Comparison of ENCODE assay signal across 17 cellular contexts in the genomic region with DNA sequence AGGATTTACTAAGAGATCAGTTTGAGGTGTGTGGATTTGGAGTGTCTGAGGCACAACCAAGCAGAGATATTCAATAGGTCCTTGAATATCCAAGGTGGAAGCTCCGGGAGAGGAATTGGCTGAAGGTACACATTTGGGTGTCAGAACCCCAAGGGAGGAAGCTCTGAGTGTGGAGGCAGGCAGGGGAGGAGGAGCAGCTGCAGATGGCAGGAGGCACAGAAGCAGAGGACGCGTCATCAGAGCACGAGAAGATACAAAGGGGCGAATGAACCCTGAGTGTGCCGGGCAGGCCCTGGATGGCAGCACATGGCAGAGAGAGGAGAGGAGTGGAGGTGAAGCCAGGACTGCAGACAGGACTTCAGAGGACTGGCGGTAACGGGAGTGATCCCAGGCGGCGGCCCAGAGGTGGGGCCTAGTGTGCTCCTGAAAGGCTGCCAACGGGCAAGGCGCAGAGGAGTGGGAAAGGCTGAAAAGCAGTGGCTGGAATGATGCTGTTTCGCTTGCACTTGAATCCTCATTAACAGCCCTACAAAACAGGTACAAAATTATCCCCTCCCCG.
DNase-seq lines count a peak whose midpoint lies in the region; ATAC-seq and TF ChIP-seq lines count a peak whose summit lies in the region.
"Had no signal": no experiment of that assay in that cellular context is flagged by ENCODE, and none has a peak within 500 bp of the region (broad histone marks: within the 10 kb centered on the region; RNA-seq: fewer than 3 reads in every experiment).

No MANE protein-coding gene starts in this region.

- no peak overlapping the region for H3K27ac ChIP-seq in left ventricle myocardium inferior (replicated peaks)
- H3K27ac ChIP-seq in esophagus muscularis mucosa (replicated peaks in 1 of 4): peak overlapping the region; percentile 10 to 58 (median 41)
- no peak overlapping the region for H3K27ac ChIP-seq in thyroid gland
- H3K27ac ChIP-seq: heart right ventricle had no signal

- H3K9me3 ChIP-seq in left ventricle myocardium inferior (replicated peaks): no peaks in the 10 kb centered on the region
- H3K9me3 ChIP-seq in esophagus muscularis mucosa: no peaks in the 10 kb centered on the region
- H3K9me3 ChIP-seq in thyroid gland: no peaks in the 10 kb centered on the region
- H3K9me3 ChIP-seq: heart right ventricle, tibial nerve had no signal

- H3K27me3 ChIP-seq in left ventricle myocardium inferior (ENCODE audit: low read depth) (no peaks in the 10 kb centered on the region), esophagus muscularis mucosa (no peaks in the 10 kb centered on the region), thyroid gland (no peaks in the 10 kb centered on the region)
- H3K27me3 ChIP-seq: heart right ventricle, tibial nerve had no signal

- intact Hi-C loops in Right ventricle myocardium inferior (cut with DNase I) (no loop called here), left ventricle myocardium inferior (cut with micrococcal nuclease) (no loop called here), esophagus muscularis mucosa (cut with DNase I) (loop anchor here (10.0 kb wide), 1 partner anchor 127 kb away; no protein-coding TSS in a partner anchor), sciatic nerve (cut with DNase I) (no loop called here), thyroid gland (cut with DNase I) (no loop called here)

- TF ChIP-seq POLR2A in esophagus muscularis mucosa (IDR thresholded peaks at IDR 0.05; ENCODE audit: low read depth): no peak
- TF ChIP-seq POLR2A in thyroid gland (IDR thresholded peaks at IDR 0.05): no peak

- H3K4me3 ChIP-seq in left ventricle myocardium inferior (no peak overlapping the region), esophagus muscularis mucosa (no peak overlapping the region), thyroid gland (replicated peaks in 1 of 3) (no peak overlapping the region)
- H3K4me3 ChIP-seq: heart right ventricle, lung, tibial nerve had no signal

- no peak for TF ChIP-seq EP300 in esophagus muscularis mucosa (IDR thresholded peaks at IDR 0.05)

- TF ChIP-seq CTCF in left ventricle myocardium inferior (IDR thresholded peaks at IDR 0.05; ENCODE audit: borderline replicate concordance) (no peak), esophagus muscularis mucosa (IDR thresholded peaks at IDR 0.05) (no peak), thyroid gland (IDR thresholded peaks at IDR 0.05) (no peak)

- H3K4me1 ChIP-seq in left ventricle myocardium inferior: no peaks in the 10 kb centered on the region
- H3K4me1 ChIP-seq in esophagus muscularis mucosa: peaks cover 0 to 24% (median 12%) of the 10 kb centered on the region in 4 donors
- H3K4me1 ChIP-seq in thyroid gland: no peaks in the 10 kb centered on the region
- H3K4me1 ChIP-seq: heart right ventricle had no signal

- DNase-seq in Right ventricle myocardium inferior (ENCODE audit: missing footprints): no peak
- no peak for DNase-seq in left ventricle myocardium inferior
- peak; percentile 79 for DNase-seq in NCI-H2107 treated with DMSO at 0.1 percent for 48 hours (lab: John Stamatoyannopoulos, UW; ENCODE audit: unreplicated experiment)
- no peak for DNase-seq in esophagus muscularis mucosa (ENCODE audit: extremely low spot score)
- DNase-seq in sciatic nerve (ENCODE audit: low spot score): peak; percentile 72
- no peak for DNase-seq in thyroid gland
- no peak for DNase-seq in HPDE6-E6E7 (ENCODE audit: extremely low spot score)
- DNase-seq in COLO668 (lab: John Stamatoyannopoulos, UW; ENCODE audit: unreplicated experiment): no peak
- DNase-seq: activated CD4-positive, alpha-beta memory T cell treated with anti-CD3 and anti-CD28 coated beads, Interleukin-2, amount 10 ng/mL, durations not matched to agents 7 days and 5 days; activated naive CD4-positive, alpha-beta T cell treated with anti-CD3 and anti-CD28 coated beads for 36 hours; CD8-positive, alpha-beta T cell; EL; heart right ventricle; KG1; stimulated activated naive B cell treated with anti-CD40 and anti-IgM and Interleukin-4, amounts not matched to agents 10 μg/mL and 1 μg/mL and 100 μg/mL, for 72 hours had no signal

- H3K36me3 ChIP-seq in left ventricle myocardium inferior (no peaks in the 10 kb centered on the region), esophagus muscularis mucosa (peaks cover 0 to 6% (median 0%) of the 10 kb centered on the region in 4 donors), thyroid gland (no peaks in the 10 kb centered on the region)

- WGBS in esophagus muscularis mucosa: 75% methylated on average over 14 of the region's 14 CpGs
- 92 to 95% methylated on average over 14 of the region's 14 CpGs for WGBS in thyroid gland, 2 donors

- ATAC-seq in Right ventricle myocardium inferior (peak; percentile 52), sciatic nerve (peak; percentile 74)
- ATAC-seq: CD8-positive, alpha-beta T cell; stimulated activated naive B cell treated with anti-CD40 and anti-IgM and Interleukin-4, amounts not matched to agents 10 μg/mL and 1 μg/mL and 100 μg/mL, for 72 hours had no signal

Comparison
In these comparisons a context has a peak if more than half of its experiments do, and no peak if none do; other contexts are left out.
1. DNase-seq: peak in NCI-H2107 treated with DMSO at 0.1 percent for 48 hours (single experiment) and sciatic nerve (single experiment); none in Right ventricle myocardium inferior (single experiment), left ventricle myocardium inferior (single experiment), esophagus muscularis mucosa (single experiment), thyroid gland (0 of 2), HPDE6-E6E7 (single experiment) and COLO668 (single experiment).
2. H3K27ac ChIP-seq: peak in esophagus muscularis mucosa (4 of 4); none in left ventricle myocardium inferior (single experiment) and thyroid gland (0 of 3).